Comparison of ENCODE assay signal across 9 cellular contexts in the genomic region with DNA sequence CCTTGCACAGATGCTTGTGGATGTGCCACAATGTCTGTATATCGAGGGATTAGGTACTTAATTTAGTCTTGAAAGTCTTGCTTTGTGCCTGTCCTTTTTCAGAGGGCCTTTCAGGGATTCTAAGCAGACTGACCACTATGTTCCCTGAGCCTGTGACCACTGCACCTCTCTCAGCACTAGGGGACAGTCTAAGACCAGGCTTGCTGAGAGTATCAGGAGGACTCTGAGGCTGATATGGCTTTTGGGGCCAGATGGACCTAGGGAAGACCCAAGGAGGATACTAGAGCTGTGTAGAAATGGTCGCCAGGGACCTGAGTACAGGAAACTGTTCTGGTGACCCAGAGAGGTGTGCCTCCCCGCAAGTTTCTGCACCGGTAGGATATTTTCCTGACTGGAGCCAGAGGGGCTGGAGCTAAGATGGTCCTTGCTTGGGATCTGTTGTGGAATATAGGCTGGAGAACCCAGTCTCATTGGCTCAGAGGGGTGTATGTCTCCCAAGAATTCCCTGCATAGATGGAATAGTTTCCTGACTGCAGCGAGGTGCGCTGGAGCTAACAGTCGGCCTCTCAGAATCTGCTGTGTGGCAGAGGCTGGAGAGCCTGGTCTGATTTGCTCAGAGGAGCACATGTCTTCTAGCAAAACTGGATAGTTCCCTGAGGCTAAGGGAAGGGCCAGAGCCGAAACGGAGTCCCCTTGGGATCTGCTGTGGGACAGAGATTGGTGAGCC.
DNase-seq lines count a peak whose midpoint lies in the region; FAIRE-seq and TF ChIP-seq lines count a peak whose summit lies in the region.
"Had no signal": no experiment of that assay in that cellular context is flagged by ENCODE, and none has a peak within 500 bp of the region (broad histone marks: within the 10 kb centered on the region; RNA-seq: fewer than 3 reads in every experiment).

No MANE protein-coding gene starts in this region.

- peak; percentile 48 for FAIRE-seq in keratinocyte (lab: Jason Lieb, UNC)

- H3K9me3 ChIP-seq in keratinocyte (ENCODE audit: control insufficient read depth, low read depth, low read length), result no peaks in the 10 kb centered on the region
- H3K9me3 ChIP-seq in tibial artery, result peaks cover 0 to 11% (median 8%) of the 10 kb centered on the region in 3 donors

- POLR2A ChIA-PET in BJ (lab: Charles Lee), result no interaction called here

- H3K27ac ChIP-seq in keratinocyte (ENCODE audit: control insufficient read depth, insufficient read depth, low read length), result no peak overlapping the region
- no peak overlapping the region for H3K27ac ChIP-seq in coronary artery
- H3K27ac ChIP-seq in tibial artery, result no peak overlapping the region

- dilution Hi-C loops in keratinocyte (cut with MboI; ENCODE audit: extremely low pct_ligation_motif_present, low sequenced_read_pairs), result no loop called here

- intact Hi-C loops in tibial artery (cut with DNase I; ENCODE audit: low total_unique reads), result no loop called here

- DNase-seq in BJ (ENCODE audit: low read depth) (no peak), HFF-Myc (ENCODE audit: extremely low read depth, low read depth) (peak; percentile 30), UCSD-AML1 (lab: John Stamatoyannopoulos, UW; ENCODE audit: unreplicated experiment) (peak; percentile 5), keratinocyte (ENCODE audit: low read depth, low spot score) (no peak), G401 (ENCODE audit: low spot score) (no peak), coronary artery (ENCODE audit: low spot score) (no peak), NK-92 (lab: John Stamatoyannopoulos, UW; ENCODE audit: unreplicated experiment) (no peak), tibial artery (no peak)
- DNase-seq: left cardiac atrium had no signal

- H4K20me1 ChIP-seq in keratinocyte (ENCODE audit: control insufficient read depth, extremely low read depth, insufficient read depth, low read length), result no peaks in the 10 kb centered on the region

- H3K4me3 ChIP-seq in BJ (ENCODE audit: low read depth, low read length) (no peak overlapping the region), HFF-Myc (replicated peaks; ENCODE audit: low read depth, low read length) (no peak overlapping the region), keratinocyte (ENCODE audit: control insufficient read depth in 2 of 3, extremely low read depth in 1 of 3, insufficient read depth in 2 of 3, low read depth in 1 of 3, low read length in 3 of 3) (no peak overlapping the region), coronary artery (no peak overlapping the region), tibial artery (no peak overlapping the region)

- no peak overlapping the region for H3K9ac ChIP-seq in keratinocyte (ENCODE audit: control insufficient read depth, extremely low read depth, insufficient read depth, low read length)

- TF ChIP-seq CTCF in BJ (IDR thresholded peaks at IDR 0.05; ENCODE audit: insufficient read depth, low read depth, low read length) (peak; percentile 89), HFF-Myc (IDR thresholded peaks at IDR 0.05; ENCODE audit: low read depth, low read length, missing control alignments) (peak; percentile 86), keratinocyte (optimal IDR thresholded peaks at IDR 0.05 in 1 of 3, IDR thresholded peaks at IDR 0.05 in 1 of 3, conservative IDR thresholded peaks at IDR 0.05 in 1 of 3; ENCODE audit: extremely low read depth in 1 of 3, insufficient read depth in 2 of 3, low read length in 3 of 3) (peak; percentile 75 to 86 (median 85)), coronary artery (IDR thresholded peaks at IDR 0.05) (no peak), tibial artery (IDR thresholded peaks at IDR 0.05) (no peak)

- CTCF ChIA-PET in BJ (lab: Yijun Ruan, JAX), result interaction anchor here (0.5 to 3.1 kb wide), 20 partner anchors 12 to 691 kb away, joined by 3 to 23 read pairs (median 3); no protein-coding TSS in a partner anchor

- H3K36me3 ChIP-seq in BJ (ENCODE audit: control insufficient read depth, insufficient read depth, low read length), result no peaks in the 10 kb centered on the region
- H3K36me3 ChIP-seq in keratinocyte (ENCODE audit: control insufficient read depth in 2 of 2, extremely low read depth in 1 of 2, insufficient read depth in 2 of 2, low read length in 2 of 2), result no peaks in the 10 kb centered on the region
- H3K36me3 ChIP-seq in tibial artery, result no peaks in the 10 kb centered on the region

- no peaks in the 10 kb centered on the region for H3K79me2 ChIP-seq in keratinocyte (ENCODE audit: control insufficient read depth, insufficient read depth, low read length)

- H3K27me3 ChIP-seq in BJ (ENCODE audit: control insufficient read depth, insufficient read depth, low read length) (no peaks in the 10 kb centered on the region), keratinocyte (ENCODE audit: control insufficient read depth, extremely low read depth, insufficient read depth, low read length) (no peaks in the 10 kb centered on the region), tibial artery (no peaks in the 10 kb centered on the region)

- in situ Hi-C loops in G401 (cut with HindIII; ENCODE audit: low sequenced_read_pairs), result no loop called here

- H2AFZ ChIP-seq in keratinocyte (ENCODE audit: control insufficient read depth, low read length), result no peak overlapping the region

- H3K4me1 ChIP-seq in keratinocyte (ENCODE audit: control insufficient read depth, extremely low read depth, insufficient read depth, low read length) (peaks cover 5% of the 10 kb centered on the region), tibial artery (no peaks in the 10 kb centered on the region)

- no peak overlapping the region for H3K4me2 ChIP-seq in keratinocyte (ENCODE audit: control insufficient read depth, extremely low read depth, insufficient read depth, low read depth, low read length)

- no peaks in the 10 kb centered on the region for H3K9me1 ChIP-seq in keratinocyte (ENCODE audit: control insufficient read depth, extremely low read depth, insufficient read depth, low read length)

Comparison
In these comparisons a context has a peak if more than half of its experiments do, and no peak if none do; other contexts are left out.
1. DNase-seq: peak in HFF-Myc (single experiment) and UCSD-AML1 (single experiment); none in BJ (single experiment), keratinocyte (single experiment), G401 (single experiment), coronary artery (single experiment), NK-92 (single experiment) and tibial artery (0 of 2).
2. CTCF ChIP-seq: peak in BJ (single experiment), HFF-Myc (single experiment) and keratinocyte (3 of 3); none in coronary artery (single experiment) and tibial artery (0 of 2).